In genomic region chr15:68986292-68986691, GRCh38 we compare ENCODE assay signal across 26 cellular contexts. TPM values are rescaled to one million over a fixed set of nuclear protein-coding genes. Genes with fewer than 3 reads are reported as not detected.
DNase-seq lines count a peak whose midpoint lies in the region; ATAC-seq and TF ChIP-seq lines count a peak whose summit lies in the region.
"Had no signal": no experiment of that assay in that cellular context is flagged by ENCODE, and none has a peak within 500 bp of the region (broad histone marks: within the 10 kb centered on the region; RNA-seq: fewer than 3 reads in every experiment).

No MANE protein-coding gene starts in this region.

- no peaks in the 10 kb centered on the region for H3K9me3 Mint-ChIP-seq in MCF 10A (ENCODE audit: unreplicated experiment)
- H3K9me3 Mint-ChIP-seq: CD8-positive, alpha-beta T cell had no signal

- no peaks in the 10 kb centered on the region for H3K4me1 Mint-ChIP-seq in MCF 10A (ENCODE audit: insufficient read depth, unreplicated experiment)
- H3K4me1 Mint-ChIP-seq: B cell had no signal

- H3K36me3 Mint-ChIP-seq in MCF 10A (ENCODE audit: insufficient read depth, unreplicated experiment): no peaks in the 10 kb centered on the region
- H3K36me3 Mint-ChIP-seq: CD8-positive, alpha-beta T cell had no signal

- CTCF ChIA-PET in MCF 10A (lab: Yijun Ruan, JAX): no interaction called here

- H3K27me3 ChIP-seq in cardiac muscle cell (no peaks in the 10 kb centered on the region), GM23248 (replicated peaks; ENCODE audit: insufficient read depth) (peaks cover 7% of the 10 kb centered on the region; the same call in 1 of the 2 replicates)

- no peaks in the 10 kb centered on the region for H4K20me1 ChIP-seq in GM23248 (ENCODE audit: insufficient read depth)

- no peak overlapping the region for H3K4me2 ChIP-seq in GM23248 (ENCODE audit: unreplicated experiment)

- ATAC-seq in left cardiac atrium: no peak
- ATAC-seq: CD8-positive, alpha-beta T cell; Panc1 had no signal

- no peak overlapping the region for H3K4me3 Mint-ChIP-seq in MCF 10A (ENCODE audit: unreplicated experiment)
- H3K4me3 Mint-ChIP-seq: B cell; CD8-positive, alpha-beta T cell had no signal

- WGBS in GM23248 (ENCODE audit: low coverage in 1 of 2, low lambda C conversion rate in 2 of 2, missing lambda C conversion rate in 2 of 2), 2 experiments: 72 to 73% methylated on average over 5 of the region's 5 CpGs

- H3K4me1 ChIP-seq in cardiac muscle cell (ENCODE audit: low read depth): peaks cover 60% of the 10 kb centered on the region
- H3K4me1 ChIP-seq in GM23248 (ENCODE audit: insufficient read depth): no peaks in the 10 kb centered on the region

- no TSS peak for BruUV-seq in MCF 10A (replicated peaks; lab: Mats Ljungman, UMichigan)

- no peaks in the 10 kb centered on the region for H3K36me3 ChIP-seq in cardiac muscle cell
- no peaks in the 10 kb centered on the region for H3K36me3 ChIP-seq in GM23248 (ENCODE audit: low read depth)

- H3K9me2 ChIP-seq in GM23248 (ENCODE audit: insufficient read depth): no peaks in the 10 kb centered on the region

- H2AFZ ChIP-seq in GM23248: no peak overlapping the region

- H3K4me3 ChIP-seq in cardiac muscle cell (no peak overlapping the region), GM23248 (no peak overlapping the region)
- H3K4me3 ChIP-seq: SK-N-MC had no signal

- POLR2A ChIA-PET in MCF 10A (lab: Yijun Ruan, JAX): no interaction called here

- peak overlapping the region; percentile 22 for H3K27ac ChIP-seq in cardiac muscle cell
- no peak overlapping the region for H3K27ac ChIP-seq in GM23248
- H3K27ac ChIP-seq: 22Rv1, C4-2B, HL-60, SK-N-MC had no signal

- H3K27ac Mint-ChIP-seq in MCF 10A (ENCODE audit: low read depth, unreplicated experiment): no peak overlapping the region
- H3K27ac Mint-ChIP-seq: B cell; CD8-positive, alpha-beta T cell had no signal

- no peaks in the 10 kb centered on the region for H3K27me3 Mint-ChIP-seq in MCF 10A (ENCODE audit: insufficient read depth, unreplicated experiment)

- DNase-seq in DMS 273 (lab: John Stamatoyannopoulos, UW; ENCODE audit: unreplicated experiment) (peak; percentile 35), DMS 273 treated with DMSO at 0.1 percent for 48 hours (lab: John Stamatoyannopoulos, UW) (no peak), cardiac muscle cell (ENCODE audit: low read depth in 1 of 2, low spot score in 1 of 2) (no peak), left cardiac atrium (no peak), NCI-H69 (lab: John Stamatoyannopoulos, UW) (peak; percentile 40), GM23248 (no peak), MCF 10A (ENCODE audit: unreplicated experiment) (no peak), NCI-H446 (lab: John Stamatoyannopoulos, UW) (no peak)
- DNase-seq: Caco-2; CD8-positive, alpha-beta T cell; DMS79 treated with DMSO at 0.1 percent for 48 hours; GF-D8; HCEC 1CT; NCI-H1092 treated with DMSO at 0.1 percent for 48 hours; NCI-H1930; NCI-H748 treated with DMSO at 0.1 percent for 48 hours; SIG-M5 had no signal

- H3K79me2 ChIP-seq in GM23248 (ENCODE audit: insufficient read depth): no peaks in the 10 kb centered on the region

- in situ Hi-C loops in GM23248 (cut with MboI): no loop called here

- H3F3A ChIP-seq in GM23248 (ENCODE audit: insufficient read depth): no peaks in the 10 kb centered on the region

- intact Hi-C loops in left cardiac atrium (cut with DNase I) (no loop called here), MCF 10A (cut with micrococcal nuclease) (no loop called here)

- no peak overlapping the region for H3K9ac ChIP-seq in GM23248

- H3K9me3 ChIP-seq in cardiac muscle cell (ENCODE audit: low read depth) (no peaks in the 10 kb centered on the region), GM23248 (ENCODE audit: low read depth) (no peaks in the 10 kb centered on the region)
- H3K9me3 ChIP-seq: Caco-2 had no signal

- TF ChIP-seq CTCF in cardiac muscle cell (IDR thresholded peaks at IDR 0.05; ENCODE audit: low read depth, low read length): no peak
- no peak for TF ChIP-seq CTCF in MCF 10A (IDR thresholded peaks at IDR 0.05; ENCODE audit: unreplicated experiment)

RNA-seq across cellular contexts. Expression of gene NOX5, which starts 28.2 kb away (rescaled TPM):
- total RNA-seq in cardiac muscle cell (0.12 and 0.25 TPM in 2 replicates), left cardiac atrium (under 1 TPM in 1 of 2 donors, not detected in 1; 0.18 TPM), MCF 10A (2022) (1.4 and 1.8 TPM in 2 replicates)
- polyA plus RNA-seq in cardiac muscle cell (0.39 and 1.4 TPM in 2 replicates), GM23248 (2016; fragmentation: Nextera tagmentation; extraction: Ambion mirVana) (0.11 TPM in 1 of 2 replicates, not detected in the other)
- total RNA-seq in GM23248 (2014; rRNA removed; shearing (Covaris generic)): 0.11 TPM in 1 of 2 replicates, not detected in the other
- total RNA-seq: CD8-positive, alpha-beta T cell; H1; OCI-LY7 had no signal

RNA-seq across cellular contexts. Expression of gene SPESP1, which starts 56.0 kb away (rescaled TPM):
- total RNA-seq in cardiac muscle cell: not detected in 2 replicates
- polyA plus RNA-seq in cardiac muscle cell: not detected in 2 replicates
- total RNA-seq in left cardiac atrium: 1 to 10 TPM; 1.5 to 9.2 TPM
- 0.51 and 3.4 TPM in 2 replicates for total RNA-seq in GM23248 (2014; rRNA removed; shearing (Covaris generic))
- 1.1 TPM in 2 replicates for polyA plus RNA-seq in GM23248 (2016; fragmentation: Nextera tagmentation; extraction: Ambion mirVana)
- total RNA-seq in MCF 10A (2022): 16.8 and 17.6 TPM in 2 replicates
- total RNA-seq: Caco-2; CD8-positive, alpha-beta T cell; H1; NCI-H460; OCI-LY7 had no signal
- polyA plus RNA-seq: H1 had no signal

Comparison
In these comparisons a context has a peak if more than half of its experiments do, and no peak if none do; other contexts are left out.
1. DNase-seq: peak in DMS 273 (single experiment) and NCI-H69 (single experiment); none in DMS 273 treated with DMSO at 0.1 percent for 48 hours (single experiment), cardiac muscle cell (0 of 2), left cardiac atrium (single experiment), GM23248 (single experiment), MCF 10A (single experiment) and NCI-H446 (0 of 2).